8 cellular contexts compared by ENCODE assay signal in the genomic region with DNA sequence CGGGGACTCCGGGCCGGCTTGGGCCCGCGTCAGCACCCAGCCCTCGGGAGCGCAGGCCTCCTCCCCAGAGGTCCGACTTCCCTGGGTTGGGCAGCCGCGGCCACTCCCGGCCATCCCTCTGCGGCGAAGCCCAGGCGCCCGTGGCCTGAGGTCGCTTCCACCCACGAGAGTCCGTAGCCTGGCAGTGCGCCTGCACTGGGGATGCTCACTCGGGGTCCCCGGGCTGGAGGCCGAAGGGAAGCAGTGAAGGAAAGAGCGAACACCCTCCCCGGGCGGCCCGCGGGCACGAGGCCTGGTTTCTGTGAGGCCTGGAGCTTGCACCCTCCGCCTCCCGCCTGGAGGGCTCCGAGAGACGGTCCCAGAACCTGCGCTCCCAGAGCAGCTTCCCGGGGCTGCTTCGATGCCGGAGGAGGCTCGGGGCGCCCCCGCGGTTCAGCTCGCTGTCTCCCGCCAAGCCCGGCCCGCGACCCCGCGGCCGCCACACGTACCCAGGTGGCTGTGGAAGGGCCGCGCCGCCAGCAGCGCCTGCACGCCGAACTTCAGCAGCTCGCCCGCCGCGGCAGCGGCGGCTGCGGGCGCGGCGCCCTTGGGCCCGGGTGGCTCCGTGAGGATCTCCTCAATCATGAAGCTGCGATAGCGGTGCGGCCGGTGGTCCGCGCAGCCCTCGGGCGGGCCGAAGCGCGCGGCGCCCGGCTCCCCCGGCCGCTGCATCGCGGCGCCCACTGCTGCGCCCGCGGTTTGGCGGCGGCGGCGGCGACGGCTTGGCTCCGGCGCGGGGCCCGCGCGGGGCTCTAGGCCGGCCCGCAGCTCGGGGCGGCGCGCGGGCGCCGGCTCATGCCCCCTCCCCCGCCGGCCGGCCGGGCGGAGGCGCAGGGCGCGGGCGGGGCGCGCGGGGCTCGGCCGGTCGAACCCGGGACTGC. TPM values are rescaled to one million over a fixed set of nuclear protein-coding genes. Genes with fewer than 3 reads are reported as not detected.
DNase-seq lines count a peak whose midpoint lies in the region; ATAC-seq and TF ChIP-seq lines count a peak whose summit lies in the region.

Gene BARX1 (minus strand): TSS at position 920 of the 920 bp plus-strand sequence. CDS start 209 bp downstream, at position 711.

- TF ChIP-seq EP300 in sigmoid colon (IDR thresholded peaks at IDR 0.05) (no peak), tibial nerve (IDR thresholded peaks at IDR 0.05) (no peak)

- peak; percentile 53 for DNase-seq in NCI-H1092 treated with DMSO at 0.1 percent for 48 hours (lab: John Stamatoyannopoulos, UW)
- DNase-seq in NCI-H1092 (lab: John Stamatoyannopoulos, UW), result no peak
- no peak for DNase-seq in Panc1 (ENCODE audit: low read depth, low spot score)
- no peak for DNase-seq in glutamatergic neuron
- peak; percentile 50 for DNase-seq in sigmoid colon
- DNase-seq in tibial nerve (ENCODE audit: low spot score in 2 of 2), result no peak
- no peak for DNase-seq in NCI-H2081 treated with DMSO at 0.1 percent for 48 hours (lab: John Stamatoyannopoulos, UW)
- DNase-seq in stimulated activated CD4-positive, alpha-beta T cell treated with anti-CD3 and anti-CD28 coated beads, Interleukin-4, amount 100 ng/mL, for 1 hour, result no peak

- CTCF ChIA-PET in Panc1 (lab: Charles Lee), result interaction anchor here (1.0 kb wide), 1 partner anchor 46 kb away, joined by 3 read pairs; no protein-coding TSS in a partner anchor

- no TSS peak for BruUV-seq in Panc1 (replicated peaks; lab: Mats Ljungman, UMichigan)

- 3% methylated on average over 126 of the region's 126 CpGs for WGBS in sigmoid colon, 2 donors
- 4 to 8% methylated on average over 19 to 43 of the region's 126 CpGs for WGBS in tibial nerve, 2 donors

- H3K9me3 ChIP-seq in Panc1 (ENCODE audit: control insufficient read depth, insufficient read depth, low read depth, low read length) (no peaks in the 10 kb centered on the region), sigmoid colon (no peaks in the 10 kb centered on the region), tibial nerve (peaks cover 0 to 6% (median 0%) of the 10 kb centered on the region in 4 donors)

- peak within 1 kb of the TSS; percentile 92 for H3K4me3 Mint-ChIP-seq in glutamatergic neuron (ENCODE audit: unreplicated experiment)

- no peak within 1 kb of the TSS for H3K27ac Mint-ChIP-seq in glutamatergic neuron (ENCODE audit: unreplicated experiment)

- peaks cover 4% of the 10 kb centered on the region for H3K36me3 Mint-ChIP-seq in glutamatergic neuron (ENCODE audit: unreplicated experiment)

- in situ Hi-C loops in Panc1 (cut with HindIII; ENCODE audit: low pct_unique_long_range_greater_than_20kb, low sequenced_read_pairs), result no loop called here

- H3K27ac ChIP-seq in Panc1 (ENCODE audit: low read length) (peak within 1 kb of the TSS; percentile 84), sigmoid colon (no peak within 1 kb of the TSS), tibial nerve (no peak within 1 kb of the TSS)

- peaks cover 13% of the 10 kb centered on the region for H3K9me3 Mint-ChIP-seq in glutamatergic neuron (ENCODE audit: unreplicated experiment)

- ATAC-seq in Panc1, result peak; percentile 48

- peaks cover 7% of the 10 kb centered on the region for H3K4me1 Mint-ChIP-seq in glutamatergic neuron (ENCODE audit: low read depth, unreplicated experiment)

- H3K4me1 ChIP-seq in Panc1 (ENCODE audit: control insufficient read depth, insufficient read depth, low read length) (peaks cover 7% of the 10 kb centered on the region), sigmoid colon (peaks cover 0 to 68% (median 66%) of the 10 kb centered on the region in 4 donors), tibial nerve (peaks cover 0 to 76% (median 45%) of the 10 kb centered on the region in 4 donors)

- H3K36me3 ChIP-seq in Panc1 (ENCODE audit: control insufficient read depth, insufficient read depth, low read length) (no peaks in the 10 kb centered on the region), sigmoid colon (no peaks in the 10 kb centered on the region), tibial nerve (no peaks in the 10 kb centered on the region)

- TF ChIP-seq POLR2A in sigmoid colon (IDR thresholded peaks at IDR 0.05), result no peak
- TF ChIP-seq POLR2A in tibial nerve (IDR thresholded peaks at IDR 0.05), result no peak

- POLR2A ChIA-PET in Panc1 (lab: Charles Lee), result no interaction called here

- H3K4me3 ChIP-seq in Panc1 (ENCODE audit: low read depth in 2 of 2, low read length in 2 of 2) (peak within 1 kb of the TSS; percentile 67 to 70), sigmoid colon (peak within 1 kb of the TSS in 3 of 4 donors; percentile 22 to 39 (median 32)), tibial nerve (peak within 1 kb of the TSS in 2 of 4 donors; percentile 12 to 42)

- H3K27me3 ChIP-seq in Panc1 (ENCODE audit: control insufficient read depth, insufficient read depth, low read length) (no peaks in the 10 kb centered on the region), sigmoid colon (peaks cover 76 to 98% (median 95%) of the 10 kb centered on the region in 3 donors), tibial nerve (peaks cover 0 to 96% of the 10 kb centered on the region in 2 donors)

- peaks cover 45% of the 10 kb centered on the region for H3K27me3 Mint-ChIP-seq in glutamatergic neuron (ENCODE audit: unreplicated experiment)

- TF ChIP-seq CTCF in Panc1 (IDR thresholded peaks at IDR 0.05) (no peak), glutamatergic neuron (IDR thresholded peaks at IDR 0.05; ENCODE audit: partially characterized antibody, unreplicated experiment) (no peak), sigmoid colon (IDR thresholded peaks at IDR 0.05) (no peak), tibial nerve (IDR thresholded peaks at IDR 0.05) (no peak)

- intact Hi-C loops in Panc1 (cut with micrococcal nuclease; ENCODE audit: unreplicated experiment) (no loop called here), sigmoid colon (cut with DNase I) (no loop called here)

RNA-seq across cellular contexts. Expression of gene BARX1, which starts in this region (rescaled TPM):
- 81.2 TPM for total RNA-seq in Panc1 (2021; ENCODE audit: unreplicated experiment)
- polyA plus RNA-seq in Panc1 (2012; ENCODE audit: insufficient read length), result 105 TPM
- 6.9 TPM for total RNA-seq in glutamatergic neuron (ENCODE audit: unreplicated experiment)
- not detected for total RNA-seq in sigmoid colon
- polyA plus RNA-seq in sigmoid colon, result under 1 TPM in 1 of 3 donors, not detected in 2; 0.23 TPM
- not detected for total RNA-seq in tibial nerve

Comparison
In these comparisons a context has a peak if more than half of its experiments do, and no peak if none do; other contexts are left out.
1. RNA of gene BARX1 (total RNA-seq): 81.2 TPM in Panc1 (single experiment); 6.9 TPM in glutamatergic neuron (single experiment), not detected in sigmoid colon and not detected in tibial nerve; every median in the first group is over 10 times any median in the second.
2. Peak in DNase-seq and H3K4me3 ChIP-seq in sigmoid colon; RNA of the gene not detected or under 1 TPM.